In the genomic region with DNA sequence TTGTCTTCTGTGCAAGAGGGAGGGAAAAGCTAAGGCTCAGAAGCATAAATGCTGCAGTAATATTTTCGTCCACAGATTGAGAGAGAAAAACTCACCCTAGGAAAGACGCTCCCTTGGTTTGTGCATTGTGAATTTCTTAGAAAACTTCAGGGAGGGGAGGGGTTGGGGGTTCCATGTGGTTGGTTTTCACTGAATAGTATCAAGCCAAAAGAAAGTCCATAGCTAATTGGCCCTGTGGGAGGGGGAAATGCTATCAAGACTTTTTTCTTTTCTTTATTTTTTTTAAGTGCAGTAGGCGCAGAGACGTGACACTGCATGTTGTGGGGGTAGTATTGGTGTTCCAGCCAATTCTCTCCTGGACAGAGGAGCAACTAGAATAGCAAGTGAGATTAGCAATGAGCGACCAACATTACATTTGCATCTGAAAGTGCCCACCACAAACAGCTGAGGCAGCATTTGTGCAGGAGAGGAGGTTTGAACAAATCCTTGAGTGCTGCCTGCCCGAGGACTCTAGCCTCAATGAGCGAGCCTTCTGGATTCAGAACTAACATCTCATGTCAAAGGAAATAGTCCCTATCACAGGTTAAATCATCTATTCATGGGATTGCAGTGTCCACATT, we compare ENCODE assay signal across 1 cellular context.
TF ChIP-seq lines count a peak whose summit lies in the region.

No MANE protein-coding gene starts in this region.

TF ChIP-seq in K562, 482 proteins besides CTCF, POLR2A, EP300 and RAD21:
- TF ChIP-seq C11orf30 (IDR thresholded peaks at IDR 0.05; ENCODE audit: low read depth) = peak; percentile 43; the same call in 1 of the 2 replicates
- TF ChIP-seq ZNF316 (IDR thresholded peaks at IDR 0.05) = peak; percentile 67
- no peak for TF ChIP-seq POLR3G (IDR thresholded peaks at IDR 0.05; ENCODE audit: extremely low read depth, insufficient read length, insufficient replicate concordance)
